20 cellular contexts compared by ENCODE assay signal in genomic region chr13:61013782-61014181, GRCh38.
"Had no signal": no experiment of that assay in that cellular context is flagged by ENCODE, and none has a peak within 500 bp of the region (broad histone marks: within the 10 kb centered on the region; RNA-seq: fewer than 3 reads in every experiment).

No MANE protein-coding gene starts in this region.

- ATAC-seq: activated T-cell treated with anti-CD3 and anti-CD28 coated beads, Interleukin-2, amount 50 U/mL, for 72 hours; effector memory CD8-positive, alpha-beta T cell; esophagus mucosa; left lung; naive thymus-derived CD4-positive, alpha-beta T cell; pancreas; right cardiac atrium; stimulated activated naive CD8-positive, alpha-beta T cell treated with anti-CD3 and anti-CD28 coated beads, Interleukin-15, amount 100 ng/mL, for 72 hours had no signal

- H3K4me3 Mint-ChIP-seq: activated CD4-positive, alpha-beta memory T cell treated with anti-CD3 and anti-CD28 coated beads for 36 hours; activated naive CD4-positive, alpha-beta T cell treated with anti-CD3 and anti-CD28 coated beads for 36 hours; activated T-cell treated with anti-CD3 and anti-CD28 coated beads, Interleukin-2, amount 50 U/mL, for 72 hours; effector memory CD8-positive, alpha-beta T cell; immature natural killer cell; naive thymus-derived CD4-positive, alpha-beta T cell; stimulated activated naive CD8-positive, alpha-beta T cell treated with anti-CD3 and anti-CD28 coated beads, Interleukin-15, amount 100 ng/mL, for 72 hours had no signal

- H3K4me1 Mint-ChIP-seq: immature natural killer cell; naive thymus-derived CD4-positive, alpha-beta T cell; stimulated activated naive CD8-positive, alpha-beta T cell treated with anti-CD3 and anti-CD28 coated beads, Interleukin-15, amount 100 ng/mL, for 72 hours had no signal

- H3K36me3 Mint-ChIP-seq: activated CD4-positive, alpha-beta memory T cell treated with anti-CD3 and anti-CD28 coated beads for 36 hours; immature natural killer cell had no signal

- H3K27me3 Mint-ChIP-seq: activated CD4-positive, alpha-beta memory T cell treated with anti-CD3 and anti-CD28 coated beads for 36 hours; effector memory CD8-positive, alpha-beta T cell; naive thymus-derived CD4-positive, alpha-beta T cell; stimulated activated naive CD8-positive, alpha-beta T cell treated with anti-CD3 and anti-CD28 coated beads, Interleukin-15, amount 100 ng/mL, for 72 hours had no signal

- DNase-seq: activated CD4-positive, alpha-beta memory T cell treated with anti-CD3 and anti-CD28 coated beads for 36 hours; activated CD4-positive, alpha-beta T cell treated with anti-CD3 and anti-CD28 coated beads for 48 hours; activated effector memory CD4-positive, alpha-beta T cell treated with Interleukin-2 at 50 U/mL for 16 hours; activated naive CD4-positive, alpha-beta T cell treated with anti-CD3 and anti-CD28 coated beads for 36 hours; activated T-cell treated with anti-CD3 and anti-CD28 coated beads, Interleukin-2, amount 50 U/mL, for 72 hours; amygdala; colonic mucosa; dorsolateral prefrontal cortex; effector memory CD8-positive, alpha-beta T cell; foreskin melanocyte; immature natural killer cell; left lung; naive thymus-derived CD4-positive, alpha-beta T cell; pancreas; right cardiac atrium; stimulated activated CD4-positive, alpha-beta T cell treated with anti-CD3 and anti-CD28 coated beads, Interleukin-12 subunit alpha, Interleukin-12 subunit beta, amount 100 ng/mL, for 4 hours; stimulated activated CD4-positive, alpha-beta T cell treated with anti-CD3 and anti-CD28 coated beads, Interleukin-4, amount 100 ng/mL, for 4 hours; stimulated activated naive CD8-positive, alpha-beta T cell treated with anti-CD3 and anti-CD28 coated beads, Interleukin-15, amount 100 ng/mL, for 72 hours; tibial artery had no signal

- H3K27ac Mint-ChIP-seq: activated CD4-positive, alpha-beta memory T cell treated with anti-CD3 and anti-CD28 coated beads for 36 hours; activated naive CD4-positive, alpha-beta T cell treated with anti-CD3 and anti-CD28 coated beads for 36 hours; activated T-cell treated with anti-CD3 and anti-CD28 coated beads, Interleukin-2, amount 50 U/mL, for 72 hours; effector memory CD8-positive, alpha-beta T cell; immature natural killer cell; naive thymus-derived CD4-positive, alpha-beta T cell; stimulated activated naive CD8-positive, alpha-beta T cell treated with anti-CD3 and anti-CD28 coated beads, Interleukin-15, amount 100 ng/mL, for 72 hours had no signal
